ENCODE assay signal across 1 cellular context in genomic region chr16:28211758-28212531, GRCh38.
TF ChIP-seq lines count a peak whose summit lies in the region.

TSS of gene XPO6 (minus strand) at chr16:28211965. CDS start at chr16:28211368, 597 bp downstream.

TF ChIP-seq in K562, 482 proteins besides CTCF, POLR2A, EP300 and RAD21 (continued from another document and continues in another):
- TF ChIP-seq ZNF174 (CRISPR knock-in tag; IDR thresholded peaks at IDR 0.05) (no peak), MAX (CRISPR knock-in tag; IDR thresholded peaks at IDR 0.05) (peak; percentile 99), SIX5 (IDR thresholded peaks at IDR 0.05; ENCODE audit: borderline replicate concordance in 1 of 2, insufficient read depth in 1 of 2, low read depth in 1 of 2, low read length in 2 of 2) (peak; percentile 82 to 85; a peak in 3 of 4 replicates), NR0B1 (IDR thresholded peaks at IDR 0.05; ENCODE audit: partially characterized antibody) (no peak), HINFP (tag; conservative IDR thresholded peaks at IDR 0.05; ENCODE audit: low read depth) (no peak), PCBP1 (IDR thresholded peaks at IDR 0.05; ENCODE audit: low read depth, low read length, poor library complexity, severe bottlenecking) (peak; percentile 24), RNF2 (IDR thresholded peaks at IDR 0.05) (0 out of 2 replicates have a peak, but pooled peaks have one; percentile 14), SPI1 (IDR thresholded peaks at IDR 0.05; ENCODE audit: borderline replicate concordance, low read depth, low read length) (no peak), BCOR (IDR thresholded peaks at IDR 0.05) (no peak), ZNF589 (CRISPR knock-in tag; IDR thresholded peaks at IDR 0.05; ENCODE audit: low read depth) (peak; percentile 90), KLF16 (IDR thresholded peaks at IDR 0.05) (peak; percentile 93), FOXP1 (CRISPR knock-in tag; IDR thresholded peaks at IDR 0.05) (peak; percentile 65), ZNF134 (CRISPR knock-in tag; conservative IDR thresholded peaks at IDR 0.05) (no peak), POU5F1 (IDR thresholded peaks at IDR 0.05; ENCODE audit: borderline replicate concordance, low read depth, low read length, partially characterized antibody) (peak; percentile 23), ESRRA (IDR thresholded peaks at IDR 0.05; ENCODE audit: borderline replicate concordance, low read depth) (peak; percentile 53; the same call in 1 of the 2 replicates), ZNF431 (CRISPR knock-in tag; IDR thresholded peaks at IDR 0.05) (no peak), COPS2 (conservative IDR thresholded peaks at IDR 0.05) (no peak), ZNF511 (CRISPR knock-in tag; IDR thresholded peaks at IDR 0.05) (no peak), DEAF1 (CRISPR knock-in tag; IDR thresholded peaks at IDR 0.05) (no peak), DPF2 (IDR thresholded peaks at IDR 0.05) (0 out of 2 replicates have a peak, but pooled peaks have one; percentile 37), THRB (CRISPR knock-in tag; conservative IDR thresholded peaks at IDR 0.05) (no peak), MAFG (tag; conservative IDR thresholded peaks at IDR 0.05) (no peak), VEZF1 (CRISPR knock-in tag; IDR thresholded peaks at IDR 0.05) (peak; percentile 100), CBX3 (IDR thresholded peaks at IDR 0.05; ENCODE audit: borderline replicate concordance in 1 of 2, low read length in 2 of 2) (peak in 1 of 2 experiments; percentile 44; a peak in 2 of 3 replicates), ZBED1 (IDR thresholded peaks at IDR 0.05) (no peak), BRD9 (IDR thresholded peaks at IDR 0.05; ENCODE audit: low read depth, partially characterized antibody) (no peak), ATF4 (CRISPR knock-in tag; IDR thresholded peaks at IDR 0.05) (no peak), RBM25 (IDR thresholded peaks at IDR 0.05; ENCODE audit: low read depth, low read length, severe bottlenecking) (no peak), USF2 (CRISPR knock-in tag; IDR thresholded peaks at IDR 0.05) (0 out of 2 replicates have a peak, but pooled peaks have one; percentile 52), SP1 (CRISPR knock-in tag; IDR thresholded peaks at IDR 0.05) (peak; percentile 95), ATF6 (CRISPR knock-in tag; IDR thresholded peaks at IDR 0.05) (no peak), RBM34 (IDR thresholded peaks at IDR 0.05; ENCODE audit: borderline replicate concordance, insufficient read depth, low read length) (no peak), NFXL1 (CRISPR knock-in tag; IDR thresholded peaks at IDR 0.05) (no peak), ZNF263 (CRISPR knock-in tag; IDR thresholded peaks at IDR 0.05; ENCODE audit: borderline replicate concordance) (no peak), TAF7 (tag; IDR thresholded peaks at IDR 0.05) (peak; percentile 44; the same call in 1 of the 2 replicates), E2F5 (CRISPR knock-in tag; IDR thresholded peaks at IDR 0.05) (no peak), MBD1 (CRISPR knock-in tag; IDR thresholded peaks at IDR 0.05) (no peak), SRSF7 (optimal IDR thresholded peaks at IDR 0.05; ENCODE audit: low read depth, low read length) (no peak), CBFA2T3 (IDR thresholded peaks at IDR 0.05) (no peak), GABPB2 (CRISPR knock-in tag; conservative IDR thresholded peaks at IDR 0.05) (no peak), ZNF644 (tag; IDR thresholded peaks at IDR 0.05; ENCODE audit: low read depth) (peak; percentile 95), MNT (conservative IDR thresholded peaks at IDR 0.05) (peak; percentile 93 to 97)
